Comparison of ENCODE assay signal across 23 cellular contexts in the genomic region with DNA sequence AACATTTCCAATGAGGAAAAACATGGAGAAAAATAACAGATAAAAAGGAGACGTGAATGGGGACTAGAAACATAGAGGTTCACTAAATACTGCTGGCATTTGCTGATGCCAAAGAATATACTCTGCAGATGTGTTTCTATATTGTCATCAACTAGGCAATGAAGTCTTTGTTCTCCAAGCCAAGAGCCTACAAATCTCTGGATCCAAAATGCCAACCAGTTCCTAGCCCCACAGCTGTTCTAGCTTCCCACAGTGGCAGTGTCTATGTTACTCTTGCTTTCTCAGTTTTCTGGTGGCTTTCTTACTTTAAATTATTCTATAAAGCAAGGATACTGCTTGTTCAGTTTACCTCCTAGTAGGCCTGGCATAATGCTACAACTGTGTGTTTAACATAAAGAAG.
"Had no signal": no experiment of that assay in that cellular context is flagged by ENCODE, and none has a peak within 500 bp of the region (broad histone marks: within the 10 kb centered on the region; RNA-seq: fewer than 3 reads in every experiment).

No MANE protein-coding gene starts in this region.

- H3K36me3 ChIP-seq: heart left ventricle, neutrophil, sigmoid colon, transverse colon, uterus had no signal

- H3K9ac ChIP-seq: parathyroid adenoma had no signal

- H2AFZ ChIP-seq: parathyroid adenoma had no signal

- FAIRE-seq: bronchial epithelial cell had no signal

- H3K36me3 Mint-ChIP-seq: activated naive CD4-positive, alpha-beta T cell treated with anti-CD3 and anti-CD28 coated beads, Interleukin-2, amount 10 ng/mL, durations not matched to agents 7 days and 5 days; immature natural killer cell; natural killer cell had no signal

- H3K4me1 ChIP-seq: foreskin keratinocyte, heart left ventricle, sigmoid colon, transverse colon, uterus had no signal

- ATAC-seq: activated CD8-positive, alpha-beta T cell treated with anti-CD3 and anti-CD28 coated beads, Interleukin-2, amount 10 ng/mL, durations not matched to agents 7 days and 5 days; activated naive CD8-positive, alpha-beta T cell treated with anti-CD3 and anti-CD28 coated beads, Interleukin-2, amount 50 U/mL, for 24 hours; effector memory CD8-positive, alpha-beta T cell; foreskin keratinocyte; heart left ventricle; natural killer cell had no signal

- H3K27me3 Mint-ChIP-seq: activated naive CD4-positive, alpha-beta T cell treated with anti-CD3 and anti-CD28 coated beads, Interleukin-2, amount 10 ng/mL, durations not matched to agents 7 days and 5 days; activated naive CD8-positive, alpha-beta T cell treated with anti-CD3 and anti-CD28 coated beads, Interleukin-2, amount 50 U/mL, for 24 hours; activated T-cell treated with anti-CD3 and anti-CD28 coated beads, Interleukin-2, amount 50 U/mL, for 24 hours; effector memory CD8-positive, alpha-beta T cell had no signal

- H3K9me3 ChIP-seq: heart left ventricle, neutrophil, sigmoid colon, transverse colon, uterus had no signal

- H3K27ac ChIP-seq: foreskin keratinocyte, heart left ventricle, neutrophil, parathyroid adenoma, sigmoid colon, transverse colon, uterus had no signal

- H3K4me3 ChIP-seq: heart left ventricle, sigmoid colon, transverse colon, uterus had no signal

- H3K27ac Mint-ChIP-seq: activated CD8-positive, alpha-beta T cell treated with anti-CD3 and anti-CD28 coated beads, Interleukin-2, amount 10 ng/mL, durations not matched to agents 7 days and 5 days; activated naive CD4-positive, alpha-beta T cell treated with anti-CD3 and anti-CD28 coated beads, Interleukin-2, amount 10 ng/mL, durations not matched to agents 7 days and 5 days; activated naive CD8-positive, alpha-beta T cell treated with anti-CD3 and anti-CD28 coated beads, Interleukin-2, amount 50 U/mL, for 24 hours; activated T-cell treated with anti-CD3 and anti-CD28 coated beads, Interleukin-2, amount 50 U/mL, for 24 hours; effector memory CD8-positive, alpha-beta T cell; immature natural killer cell; natural killer cell had no signal

- H3K4me1 Mint-ChIP-seq: activated naive CD4-positive, alpha-beta T cell treated with anti-CD3 and anti-CD28 coated beads, Interleukin-2, amount 10 ng/mL, durations not matched to agents 7 days and 5 days; activated naive CD8-positive, alpha-beta T cell treated with anti-CD3 and anti-CD28 coated beads, Interleukin-2, amount 50 U/mL, for 24 hours; immature natural killer cell; natural killer cell had no signal

- H3K27me3 ChIP-seq: foreskin keratinocyte, heart left ventricle, neutrophil, sigmoid colon, transverse colon, uterus had no signal

- DNase-seq: activated CD4-positive, alpha-beta T cell treated with anti-CD3 and anti-CD28 coated beads for 48 hours; activated CD4-positive, CD25-positive, alpha-beta regulatory T cell; activated CD8-positive, alpha-beta T cell treated with anti-CD3 and anti-CD28 coated beads, Interleukin-2, amount 10 ng/mL, durations not matched to agents 7 days and 5 days; activated naive CD4-positive, alpha-beta T cell treated with anti-CD3 and anti-CD28 coated beads, Interleukin-2, amount 10 ng/mL, durations not matched to agents 7 days and 5 days; activated naive CD8-positive, alpha-beta T cell treated with anti-CD3 and anti-CD28 coated beads, Interleukin-2, amount 50 U/mL, for 24 hours; activated T-cell treated with anti-CD3 and anti-CD28 coated beads, Interleukin-2, amount 50 U/mL, for 24 hours; dermis blood vessel endothelial cell; effector memory CD8-positive, alpha-beta T cell; foreskin keratinocyte; heart left ventricle; immature natural killer cell; mesendoderm; natural killer cell; sigmoid colon; stimulated activated CD4-positive, alpha-beta T cell treated with anti-CD3 and anti-CD28 coated beads, Interleukin-4, amount 100 ng/mL, for 4 hours; stimulated activated naive CD4-positive, alpha-beta T cell; T-helper 1 cell; T1000; transverse colon; uterus had no signal

- H3K4me3 Mint-ChIP-seq: activated CD8-positive, alpha-beta T cell treated with anti-CD3 and anti-CD28 coated beads, Interleukin-2, amount 10 ng/mL, durations not matched to agents 7 days and 5 days; activated naive CD4-positive, alpha-beta T cell treated with anti-CD3 and anti-CD28 coated beads, Interleukin-2, amount 10 ng/mL, durations not matched to agents 7 days and 5 days; activated naive CD8-positive, alpha-beta T cell treated with anti-CD3 and anti-CD28 coated beads, Interleukin-2, amount 50 U/mL, for 24 hours; activated T-cell treated with anti-CD3 and anti-CD28 coated beads, Interleukin-2, amount 50 U/mL, for 24 hours; effector memory CD8-positive, alpha-beta T cell; immature natural killer cell; natural killer cell had no signal
